ENCODE assay signal across 8 cellular contexts in genomic region chr1:3899776-3900149, GRCh38. TPM values are rescaled to one million over a fixed set of nuclear protein-coding genes. Genes with fewer than 3 reads are reported as not detected.
DNase-seq lines count a peak whose midpoint lies in the region; ATAC-seq and TF ChIP-seq lines count a peak whose summit lies in the region.

No MANE protein-coding gene starts in this region.

- no peaks in the 10 kb centered on the region for H3K4me1 ChIP-seq in HEK293 (ENCODE audit: control insufficient read depth, insufficient read depth, low read length)
- peaks cover 7 to 40% (median 35%) of the 10 kb centered on the region in 4 donors for H3K4me1 ChIP-seq in esophagus muscularis mucosa
- H3K4me1 ChIP-seq in rectal smooth muscle tissue (ENCODE audit: control insufficient read depth, insufficient read depth, low read length): no peaks in the 10 kb centered on the region

- no peaks in the 10 kb centered on the region for H3K27me3 Mint-ChIP-seq in T-cell

- H3K4me1 Mint-ChIP-seq in T-cell: peaks cover 54 to 59% (median 55%) of the 10 kb centered on the region in 3 donors

- H3K27me3 ChIP-seq in esophagus muscularis mucosa (no peaks in the 10 kb centered on the region), rectal smooth muscle tissue (ENCODE audit: control insufficient read depth, insufficient read depth, low read length) (no peaks in the 10 kb centered on the region)

- H3K36me3 ChIP-seq in HEK293 (ENCODE audit: control insufficient read depth in 2 of 2, insufficient read depth in 1 of 2, low read length in 2 of 2): peaks cover 0 to 25% of the 10 kb centered on the region in 2 experiments; a peak in 1 of 3 replicates
- peaks cover 0 to 6% (median 0%) of the 10 kb centered on the region in 4 donors for H3K36me3 ChIP-seq in esophagus muscularis mucosa
- no peaks in the 10 kb centered on the region for H3K36me3 ChIP-seq in rectal smooth muscle tissue (ENCODE audit: control insufficient read depth, insufficient read depth, low read length)

- H3K9me3 Mint-ChIP-seq in T-cell: peaks cover 4 to 9% (median 7%) of the 10 kb centered on the region in 3 donors

- peak overlapping the region; percentile 90 for H3K4me3 ChIP-seq in HEK293 (ENCODE audit: low read depth, low read length)
- H3K4me3 ChIP-seq in esophagus muscularis mucosa: peak overlapping the region; percentile 76 to 88 (median 86)
- H3K4me3 ChIP-seq in rectal smooth muscle tissue (ENCODE audit: low read length): peak overlapping the region; percentile 81

- TF ChIP-seq EP300 in esophagus muscularis mucosa (IDR thresholded peaks at IDR 0.05): no peak

- POLR2A ChIA-PET in HEK293 (lab: Yijun Ruan, JAX): interaction anchor here (0.6 to 2.2 kb wide), 2 partner anchors 42 to 54 kb away, joined by 4 to 12 read pairs; partner anchors contain the start of genes CEP104 and DFFB
- POLR2A ChIA-PET in T-cell (lab: Charles Lee): interaction anchor here in 1 of 2 donors (0.5 kb wide), 1 partner anchor 45 kb away, joined by 3 read pairs; no protein-coding TSS in a partner anchor

- no peak for ATAC-seq in T-cell (replicated peaks in 1 of 4)

- peak overlapping the region; percentile 81; the same call in 1 of the 2 replicates for H3K27ac ChIP-seq in HEK293 (ENCODE audit: extremely low read depth, low read depth, low read length)
- H3K27ac ChIP-seq in esophagus muscularis mucosa (replicated peaks in 1 of 4): peak overlapping the region; percentile 93 to 98 (median 94)
- H3K27ac ChIP-seq in rectal smooth muscle tissue (ENCODE audit: low read depth, low read length): peak overlapping the region; percentile 96

- WGBS in esophagus muscularis mucosa: 0% methylated on average over 10 of the region's 25 CpGs

- no peaks in the 10 kb centered on the region for H3K9me3 ChIP-seq in HEK293 (ENCODE audit: control insufficient read depth, insufficient read depth, low read depth, low read length)
- H3K9me3 ChIP-seq in esophagus muscularis mucosa: peaks cover 0 to 11% (median 5%) of the 10 kb centered on the region in 4 donors

- DNase-seq in T-cell: peak in 4 of 34 experiments; percentile 7 to 26 (median 22)
- no peak for DNase-seq in esophagus muscularis mucosa (ENCODE audit: extremely low spot score)
- no peak for DNase-seq in COLO829 (ENCODE audit: low spot score)
- DNase-seq in NCI-H1436 (lab: John Stamatoyannopoulos, UW): no peak
- DNase-seq in posterior cingulate gyrus: no peak

- intact Hi-C loops in esophagus muscularis mucosa (cut with DNase I) (loop anchor here (10.0 kb wide), 1 partner anchor 105 kb away; the partner anchor contains the start of gene LRRC47), posterior cingulate gyrus (cut with DNase I) (loop anchor here (2.0 to 10.0 kb wide), 2 partner anchors 43 to 755 kb away; partner anchors contain the start of genes AJAP1, CEP104 and DFFB)

- peak; percentile 37; the same call in 1 of the 3 replicates for TF ChIP-seq CTCF in GM12872 (IDR thresholded peaks at IDR 0.05; ENCODE audit: insufficient read depth, low read depth, low read length)
- TF ChIP-seq CTCF in HEK293 (tag by site-specific recombination; IDR thresholded peaks at IDR 0.05): peak; percentile 33
- no peak for TF ChIP-seq CTCF in esophagus muscularis mucosa (IDR thresholded peaks at IDR 0.05)

- H3K27ac Mint-ChIP-seq in T-cell: peak overlapping the region; percentile 92 to 98

- peaks cover 29% of the 10 kb centered on the region for H3K36me3 Mint-ChIP-seq in T-cell

- peak overlapping the region; percentile 86 to 92 (median 91) for H3K4me3 Mint-ChIP-seq in T-cell

- H3K9ac ChIP-seq in rectal smooth muscle tissue (ENCODE audit: low read length): peak overlapping the region; percentile 66

- CTCF ChIA-PET in HEK293 (lab: Yijun Ruan, JAX) (interaction anchor here (0.5 kb wide), 1 partner anchor 1455 kb away, joined by 4 read pairs; no protein-coding TSS in a partner anchor), T-cell (lab: Charles Lee) (interaction anchor here in 1 of 2 donors (1.0 to 1.5 kb wide), 2 partner anchors 9 to 42 kb away, joined by 3 to 4 read pairs; partner anchors contain the start of gene DFFB)

- TF ChIP-seq POLR2A in esophagus muscularis mucosa (IDR thresholded peaks at IDR 0.05; ENCODE audit: low read depth): no peak

TF ChIP-seq in HEK293, 187 proteins besides CTCF, POLR2A, EP300 and RAD21:
- TF ChIP-seq ZNF626 (tag by site-specific recombination; IDR thresholded peaks at IDR 0.05) (no peak), ZBTB7A (tag by site-specific recombination; IDR thresholded peaks at IDR 0.05; ENCODE audit: low read depth) (0 out of 2 replicates have a peak, but pooled peaks have one; percentile 58), KLF1 (tag by site-specific recombination; IDR thresholded peaks at IDR 0.05) (peak; percentile 47; the same call in 1 of the 2 replicates), KLF7 (tag by site-specific recombination; IDR thresholded peaks at IDR 0.05; ENCODE audit: borderline replicate concordance) (peak; percentile 13; the same call in 1 of the 2 replicates), SP3 (tag by site-specific recombination; IDR thresholded peaks at IDR 0.05) (peak; percentile 61), ZBTB10 (tag by site-specific recombination; IDR thresholded peaks at IDR 0.05) (peak; percentile 56), SP2 (tag by site-specific recombination; IDR thresholded peaks at IDR 0.05) (peak; percentile 53), KLF16 (tag by site-specific recombination; IDR thresholded peaks at IDR 0.05) (peak; percentile 51; the same call in 1 of the 2 replicates), ZNF24 (tag by site-specific recombination; IDR thresholded peaks at IDR 0.05) (no peak), REST (tag by site-specific recombination; IDR thresholded peaks at IDR 0.05) (0 out of 2 replicates have a peak, but pooled peaks have one; percentile 15), ZFHX2 (tag by site-specific recombination; conservative IDR thresholded peaks at IDR 0.05) (peak; percentile 19; the same call in 1 of the 2 replicates), KLF9 (tag by site-specific recombination; IDR thresholded peaks at IDR 0.05; ENCODE audit: low read depth) (peak; percentile 87), ZNF777 (tag by site-specific recombination; IDR thresholded peaks at IDR 0.05; ENCODE audit: borderline replicate concordance) (no peak), ZBTB48 (tag by site-specific recombination; IDR thresholded peaks at IDR 0.05) (0 out of 2 replicates have a peak, but pooled peaks have one; percentile 11)

RNA-seq across cellular contexts. Expression of gene C1orf174, which starts 0.3 kb away (rescaled TPM):
- total RNA-seq in T-cell: 10 to 100 TPM; 15.7 to 34.7 (median 33.4) TPM
- total RNA-seq in esophagus muscularis mucosa: 10 to 100 TPM; 25.0 to 35.1 (median 27.6) TPM

RNA-seq across cellular contexts. Expression of gene DFFB, which starts 42.5 kb away (rescaled TPM):
- total RNA-seq in T-cell (10 to 100 TPM; 14.9 to 24.1 (median 18.5) TPM), esophagus muscularis mucosa (10 to 100 TPM in 1 of 4 donors, 1 to 10 TPM in 3; 5.0 to 13.4 (median 5.2) TPM)

RNA-seq across cellular contexts. Expression of gene CEP104, which starts 42.8 kb away (rescaled TPM):
- total RNA-seq in T-cell: 10 to 100 TPM; 39.9 to 64.7 (median 58.5) TPM
- total RNA-seq in esophagus muscularis mucosa: 10 to 100 TPM; 42.7 to 84.2 (median 69.8) TPM

Comparison
In these comparisons a context has a peak if more than half of its experiments do, and no peak if none do; other contexts are left out.
1. CTCF ChIP-seq: peak in GM12872 (single experiment) and HEK293 (single experiment); none in esophagus muscularis mucosa (0 of 3).
2. Peak in every context shown above with its lines, with median percentiles within 50 percentile points of each other: H3K27ac ChIP-seq and H3K4me3 ChIP-seq.